15 cellular contexts compared by ENCODE assay signal in the genomic region with DNA sequence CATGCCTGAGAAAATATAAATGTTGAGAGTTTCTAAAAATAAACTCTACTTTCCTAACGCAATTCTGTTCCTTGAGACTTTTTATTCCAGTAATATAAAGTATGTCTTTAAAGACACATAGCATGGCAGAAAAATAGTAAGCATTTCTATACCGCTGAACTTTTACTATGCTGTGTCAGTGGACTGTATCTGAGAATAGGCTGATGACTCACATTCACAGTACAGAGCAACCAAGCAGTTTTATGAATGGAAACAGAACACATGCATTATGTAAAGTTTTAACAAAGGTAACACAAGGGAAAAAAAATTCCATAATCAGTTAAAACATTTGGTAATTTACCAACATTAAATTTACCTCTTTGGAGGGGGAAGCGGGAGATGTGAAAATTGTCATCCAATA. TPM values are rescaled to one million over a fixed set of nuclear protein-coding genes. Genes with fewer than 3 reads are reported as not detected.
DNase-seq lines count a peak whose midpoint lies in the region; ATAC-seq and TF ChIP-seq lines count a peak whose summit lies in the region.
"Had no signal": no experiment of that assay in that cellular context is flagged by ENCODE, and none has a peak within 500 bp of the region (broad histone marks: within the 10 kb centered on the region; RNA-seq: fewer than 3 reads in every experiment).

No MANE protein-coding gene starts in this region.

- H3K9me3 Mint-ChIP-seq in activated CD4-positive, alpha-beta T cell treated with anti-CD3 and anti-CD28 coated beads, Interleukin-2, amount 10 ng/mL, durations not matched to agents 24 days and 14 days, result no peaks in the 10 kb centered on the region
- H3K9me3 Mint-ChIP-seq in stimulated activated memory B cell treated with anti-CD40 and anti-IgM and Interleukin-4, amounts not matched to agents 10 μg/mL and 1 μg/mL and 100 μg/mL, for 72 hours, result no peaks in the 10 kb centered on the region
- H3K9me3 Mint-ChIP-seq in effector memory CD8-positive, alpha-beta T cell, result no peaks in the 10 kb centered on the region
- H3K9me3 Mint-ChIP-seq: activated naive CD4-positive, alpha-beta T cell treated with anti-CD3 and anti-CD28 coated beads, Interleukin-2, amount 50 U/mL, for 24 hours had no signal

- intact Hi-C loops in activated CD4-positive, alpha-beta T cell treated with anti-CD3 and anti-CD28 coated beads, Interleukin-2, amount 10 ng/mL, durations not matched to agents 24 days and 14 days (cut with micrococcal nuclease), result no loop called here

- H3K9me3 ChIP-seq in adipocyte (ENCODE audit: control insufficient read depth, low read length), result no peaks in the 10 kb centered on the region
- H3K9me3 ChIP-seq: colonic mucosa had no signal

- peaks cover 13% of the 10 kb centered on the region for H3K36me3 Mint-ChIP-seq in activated CD4-positive, alpha-beta T cell treated with anti-CD3 and anti-CD28 coated beads, Interleukin-2, amount 10 ng/mL, durations not matched to agents 24 days and 14 days (ENCODE audit: low read depth)
- H3K36me3 Mint-ChIP-seq in stimulated activated memory B cell treated with anti-CD40 and anti-IgM and Interleukin-4, amounts not matched to agents 10 μg/mL and 1 μg/mL and 100 μg/mL, for 72 hours, result peaks cover 19% of the 10 kb centered on the region
- H3K36me3 Mint-ChIP-seq in effector memory CD8-positive, alpha-beta T cell (ENCODE audit: insufficient read depth), result peaks cover 34% of the 10 kb centered on the region

- peak overlapping the region; percentile 12 for H3K27ac Mint-ChIP-seq in activated CD4-positive, alpha-beta T cell treated with anti-CD3 and anti-CD28 coated beads, Interleukin-2, amount 10 ng/mL, durations not matched to agents 24 days and 14 days
- H3K27ac Mint-ChIP-seq in stimulated activated memory B cell treated with anti-CD40 and anti-IgM and Interleukin-4, amounts not matched to agents 10 μg/mL and 1 μg/mL and 100 μg/mL, for 72 hours, result peak overlapping the region; percentile 23
- peak overlapping the region in 1 of 2 donors; percentile 76 for H3K27ac Mint-ChIP-seq in effector memory CD8-positive, alpha-beta T cell
- H3K27ac Mint-ChIP-seq: activated naive CD4-positive, alpha-beta T cell treated with anti-CD3 and anti-CD28 coated beads, Interleukin-2, amount 50 U/mL, for 24 hours had no signal

- H3K4me3 Mint-ChIP-seq in activated CD4-positive, alpha-beta T cell treated with anti-CD3 and anti-CD28 coated beads, Interleukin-2, amount 10 ng/mL, durations not matched to agents 24 days and 14 days, result no peak overlapping the region
- no peak overlapping the region for H3K4me3 Mint-ChIP-seq in stimulated activated memory B cell treated with anti-CD40 and anti-IgM and Interleukin-4, amounts not matched to agents 10 μg/mL and 1 μg/mL and 100 μg/mL, for 72 hours
- H3K4me3 Mint-ChIP-seq in effector memory CD8-positive, alpha-beta T cell, result no peak overlapping the region
- H3K4me3 Mint-ChIP-seq: activated naive CD4-positive, alpha-beta T cell treated with anti-CD3 and anti-CD28 coated beads, Interleukin-2, amount 50 U/mL, for 24 hours had no signal

- ATAC-seq in stimulated activated memory B cell treated with anti-CD40 and anti-IgM and Interleukin-4, amounts not matched to agents 10 μg/mL and 1 μg/mL and 100 μg/mL, for 72 hours, result no peak
- no peak for ATAC-seq in effector memory CD8-positive, alpha-beta T cell (replicated peaks)
- no peak for ATAC-seq in HG03280 (IDR thresholded peaks at IDR 0.05; ENCODE audit: unreplicated experiment)
- ATAC-seq: stimulated activated naive CD8-positive, alpha-beta T cell treated with anti-CD3 and anti-CD28 coated beads, Interleukin-15, Interleukin-2, amounts not matched to agents 100 U/mL and 50 U/mL, for 24 hours had no signal

- TF ChIP-seq CTCF in fibroblast of pulmonary artery (IDR thresholded peaks at IDR 0.05; ENCODE audit: low read length, missing control alignments) (no peak), GM10248 (IDR thresholded peaks at IDR 0.05; ENCODE audit: control extremely low read depth, extremely low read depth, low read depth, missing control alignments) (no peak)

- no peak for DNase-seq in activated CD4-positive, alpha-beta T cell treated with anti-CD3 and anti-CD28 coated beads, Interleukin-2, amount 10 ng/mL, durations not matched to agents 24 days and 14 days
- no peak for DNase-seq in activated CD4-positive, alpha-beta T cell treated with anti-CD3 and anti-CD28 coated beads for 1 hour
- DNase-seq in adipocyte (ENCODE audit: low read depth), result peak; percentile 60
- peak; percentile 32 for DNase-seq in fibroblast of pulmonary artery (ENCODE audit: low read depth)
- no peak for DNase-seq in GM10248 (ENCODE audit: extremely low spot score)
- DNase-seq in effector memory CD8-positive, alpha-beta T cell, result no peak
- DNase-seq: colonic mucosa; COR-L47; GF-D8; NCI-H446 treated with DMSO at 0.1 percent for 48 hours; stimulated activated naive CD8-positive, alpha-beta T cell treated with anti-CD3 and anti-CD28 coated beads, Interleukin-15, Interleukin-2, amounts not matched to agents 100 U/mL and 50 U/mL, for 24 hours; SW 1271 had no signal

- peaks cover 8% of the 10 kb centered on the region for H3K4me1 Mint-ChIP-seq in activated CD4-positive, alpha-beta T cell treated with anti-CD3 and anti-CD28 coated beads, Interleukin-2, amount 10 ng/mL, durations not matched to agents 24 days and 14 days
- peaks cover 6% of the 10 kb centered on the region for H3K4me1 Mint-ChIP-seq in stimulated activated memory B cell treated with anti-CD40 and anti-IgM and Interleukin-4, amounts not matched to agents 10 μg/mL and 1 μg/mL and 100 μg/mL, for 72 hours
- H3K4me1 Mint-ChIP-seq in effector memory CD8-positive, alpha-beta T cell (ENCODE audit: low read depth in 2 of 2), result peaks cover 8 to 13% of the 10 kb centered on the region in 2 donors

- H3K4me3 ChIP-seq in adipocyte (ENCODE audit: low read length), result no peak overlapping the region
- H3K4me3 ChIP-seq in fibroblast of pulmonary artery (replicated peaks; ENCODE audit: low read depth, low read length), result no peak overlapping the region
- H3K4me3 ChIP-seq: colonic mucosa had no signal

- POLR2A ChIA-PET in GM10248 (lab: Yijun Ruan, JAX), result no interaction called here

- H3K27me3 ChIP-seq in adipocyte (replicated peaks; ENCODE audit: control insufficient read depth, insufficient read depth, low read length), result no peaks in the 10 kb centered on the region
- H3K27me3 ChIP-seq: colonic mucosa had no signal

- peaks cover 9% of the 10 kb centered on the region for H3K4me1 ChIP-seq in adipocyte (ENCODE audit: control insufficient read depth, insufficient read depth, low read length)
- H3K4me1 ChIP-seq: colonic mucosa had no signal

- H3K9ac ChIP-seq in adipocyte (ENCODE audit: low read length), result no peak overlapping the region

- CTCF ChIA-PET in GM10248 (lab: Yijun Ruan, JAX), result no interaction called here

- peaks cover 2% of the 10 kb centered on the region for H3K36me3 ChIP-seq in adipocyte (ENCODE audit: control insufficient read depth, insufficient read depth, low read length, severe bottlenecking)
- H3K36me3 ChIP-seq: colonic mucosa had no signal

- no peaks in the 10 kb centered on the region for H3K27me3 Mint-ChIP-seq in activated CD4-positive, alpha-beta T cell treated with anti-CD3 and anti-CD28 coated beads, Interleukin-2, amount 10 ng/mL, durations not matched to agents 24 days and 14 days
- H3K27me3 Mint-ChIP-seq in stimulated activated memory B cell treated with anti-CD40 and anti-IgM and Interleukin-4, amounts not matched to agents 10 μg/mL and 1 μg/mL and 100 μg/mL, for 72 hours, result no peaks in the 10 kb centered on the region
- H3K27me3 Mint-ChIP-seq in effector memory CD8-positive, alpha-beta T cell, result no peaks in the 10 kb centered on the region
- H3K27me3 Mint-ChIP-seq: activated naive CD4-positive, alpha-beta T cell treated with anti-CD3 and anti-CD28 coated beads, Interleukin-2, amount 50 U/mL, for 24 hours had no signal

RNA-seq across cellular contexts. Expression of a gene that starts 38.4 kb away (rescaled TPM):
- total RNA-seq in activated CD4-positive, alpha-beta T cell treated with anti-CD3 and anti-CD28 coated beads, Interleukin-2, amount 10 ng/mL, durations not matched to agents 24 days and 14 days, result 64.7 and 65.4 TPM in 2 replicates

Comparison
In these comparisons a context has a peak if more than half of its experiments do, and no peak if none do; other contexts are left out.
1. DNase-seq: peak in adipocyte (single experiment) and fibroblast of pulmonary artery (single experiment); none in activated CD4-positive, alpha-beta T cell treated with anti-CD3 and anti-CD28 coated beads, Interleukin-2, amount 10 ng/mL, durations not matched to agents 24 days and 14 days (single experiment), activated CD4-positive, alpha-beta T cell treated with anti-CD3 and anti-CD28 coated beads for 1 hour (single experiment), GM10248 (single experiment) and effector memory CD8-positive, alpha-beta T cell (0 of 3).